Comparison of ENCODE assay signal across 1 cellular context in genomic region chr18:12702221-12703095, GRCh38.
A peak's percentile ranks its signal among the peaks of the same experiment; 100 is the strongest.
TF ChIP-seq lines count a peak whose summit lies in the region.

TSS of gene CEP76 (minus strand) at chr18:12702723. CDS start at chr18:12702548, 175 bp downstream.
TSS of gene PSMG2 (plus strand) at chr18:12703042. CDS start at chr18:12703108, 66 bp downstream.

TF ChIP-seq in H1, 55 proteins besides CTCF, POLR2A, EP300 and RAD21 (continued from another document):
- TF ChIP-seq GTF2F1 (IDR thresholded peaks at IDR 0.05; ENCODE audit: borderline replicate concordance, low read depth, low read length): no peak; the same call in 1 of the 2 replicates
- no peak for TF ChIP-seq EZH2 (IDR thresholded peaks at IDR 0.05; ENCODE audit: low read depth, low read length, severe bottlenecking)
- TF ChIP-seq BACH1 (IDR thresholded peaks at IDR 0.05; ENCODE audit: low read length): no peak
- TF ChIP-seq TEAD4 (IDR thresholded peaks at IDR 0.05; ENCODE audit: low read depth, low read length): no peak
- TF ChIP-seq SIN3A (conservative IDR thresholded peaks at IDR 0.05 in 1 of 2, IDR thresholded peaks at IDR 0.05 in 1 of 2; ENCODE audit: low read depth in 1 of 2, low read length in 2 of 2): peak in 1 of 2 experiments; percentile 69; a peak in 1 of 4 replicates
- no peak for TF ChIP-seq ZNF274 (IDR thresholded peaks at IDR 0.05; ENCODE audit: borderline replicate concordance, extremely low read depth, low read length)
- TF ChIP-seq NRF1 (IDR thresholded peaks at IDR 0.05; ENCODE audit: low read depth, low read length): no peak
- TF ChIP-seq RBBP5 (IDR thresholded peaks at IDR 0.05; ENCODE audit: borderline replicate concordance, low read depth, low read length): peak; percentile 93; the same call in 1 of the 2 replicates
- TF ChIP-seq HDAC6 (IDR thresholded peaks at IDR 0.05; ENCODE audit: low read depth, low read length): no peak
- TF ChIP-seq CHD2 (IDR thresholded peaks at IDR 0.05; ENCODE audit: low read length): peak; percentile 73
- TF ChIP-seq CBX8 (IDR thresholded peaks at IDR 0.05; ENCODE audit: borderline replicate concordance, low read depth, low read length): no peak
- no peak for TF ChIP-seq USF2 (IDR thresholded peaks at IDR 0.05; ENCODE audit: low read length)
- no peak for TF ChIP-seq KDM5A (IDR thresholded peaks at IDR 0.05; ENCODE audit: low read length)
- peak; percentile 82 for TF ChIP-seq CREB1 (IDR thresholded peaks at IDR 0.05)
- no peak for TF ChIP-seq JUN (IDR thresholded peaks at IDR 0.05; ENCODE audit: low read depth, low read length)
- TF ChIP-seq SAP30 (IDR thresholded peaks at IDR 0.05; ENCODE audit: insufficient read depth, insufficient replicate concordance, low read length): no peak
- no peak for TF ChIP-seq TCF12 (IDR thresholded peaks at IDR 0.05; ENCODE audit: low read depth, low read length)
- 0 out of 2 replicates have a peak, but pooled peaks have one; percentile 8 for TF ChIP-seq SP1 (IDR thresholded peaks at IDR 0.05; ENCODE audit: low read depth, low read length)
- TF ChIP-seq MAX (IDR thresholded peaks at IDR 0.05): no peak; the same call in none of the 2 replicates
- TF ChIP-seq RFX5 (IDR thresholded peaks at IDR 0.05; ENCODE audit: borderline replicate concordance, low read depth, low read length): no peak
- TF ChIP-seq ATF3 (IDR thresholded peaks at IDR 0.05; ENCODE audit: insufficient read depth, low read depth, low read length): no peak
- no peak; the same call in 1 of the 2 replicates for TF ChIP-seq E2F6 (IDR thresholded peaks at IDR 0.05)
- TF ChIP-seq KDM4A (IDR thresholded peaks at IDR 0.05; ENCODE audit: low read depth, low read length, severe bottlenecking): peak; percentile 48
- peak; percentile 76 for TF ChIP-seq PHF8 (conservative IDR thresholded peaks at IDR 0.05; ENCODE audit: low read depth, low read length)
- no peak for TF ChIP-seq KDM1A (IDR thresholded peaks at IDR 0.05; ENCODE audit: borderline replicate concordance, low read length)
- TF ChIP-seq HDAC2 (IDR thresholded peaks at IDR 0.05; ENCODE audit: borderline replicate concordance in 1 of 2, low read depth in 2 of 2, low read length in 2 of 2): no peak
- TF ChIP-seq SUZ12 (IDR thresholded peaks at IDR 0.05; ENCODE audit: low read length): no peak
- TF ChIP-seq CHD1 (IDR thresholded peaks at IDR 0.05; ENCODE audit: low read depth, low read length): no peak
- TF ChIP-seq FOSL1 (IDR thresholded peaks at IDR 0.05; ENCODE audit: insufficient read depth, low read depth, low read length): no peak
- no peak for TF ChIP-seq CHD7 (IDR thresholded peaks at IDR 0.05; ENCODE audit: insufficient replicate concordance, low read length)
- TF ChIP-seq CTBP2 (IDR thresholded peaks at IDR 0.05; ENCODE audit: borderline replicate concordance, insufficient read depth, insufficient read length, low read length): no peak
- TF ChIP-seq SP2 (IDR thresholded peaks at IDR 0.05; ENCODE audit: low read length): no peak
- TF ChIP-seq POLR2AphosphoS5 (IDR thresholded peaks at IDR 0.05; ENCODE audit: low read depth, low read length): peak; percentile 77
- TF ChIP-seq NANOG (IDR thresholded peaks at IDR 0.05; ENCODE audit: insufficient read depth, low read depth, low read length, poor library complexity, severe bottlenecking): no peak
- peak; percentile 92 for TF ChIP-seq TAF7 (optimal IDR thresholded peaks at IDR 0.05; ENCODE audit: borderline replicate concordance, low read depth, low read length)
- no peak for TF ChIP-seq BCL11A (IDR thresholded peaks at IDR 0.05; ENCODE audit: low read depth in 2 of 2, low read length in 2 of 2)
- TF ChIP-seq SP4 (IDR thresholded peaks at IDR 0.05; ENCODE audit: low read length): peak; percentile 99
- no peak for TF ChIP-seq GABPA (IDR thresholded peaks at IDR 0.05; ENCODE audit: borderline replicate concordance, insufficient read depth, low read length)
- TF ChIP-seq ATF2 (IDR thresholded peaks at IDR 0.05; ENCODE audit: low read length): no peak
TF ChIP-seq in H1: peak in this region for 16.
